1 cellular context compared by ENCODE assay signal in the genomic region with DNA sequence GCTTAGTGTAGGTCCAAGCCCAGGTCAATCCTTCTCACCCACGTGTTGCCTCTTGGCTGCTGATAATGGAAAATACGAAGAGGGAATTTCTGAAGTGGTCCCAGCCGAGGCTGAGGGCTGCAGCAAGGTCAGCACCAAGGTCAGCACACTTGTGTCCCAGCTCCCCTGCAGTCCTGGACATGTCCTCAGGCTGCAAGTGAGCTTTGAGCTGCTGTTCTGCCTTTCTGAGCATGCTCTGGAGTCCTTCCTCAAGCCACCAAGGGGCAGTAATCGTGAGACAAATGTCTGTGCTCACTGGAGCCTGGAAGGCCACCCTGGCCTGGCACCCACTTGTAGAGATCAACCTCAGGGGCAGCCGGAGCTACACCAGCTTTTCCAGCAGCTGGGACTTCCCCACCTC.
TF ChIP-seq lines count a peak whose summit lies in the region.

No MANE protein-coding gene starts in this region.

TF ChIP-seq in SK-N-SH treated with all-trans-retinoic acid at 6 μM for 48 hours, 23 proteins besides CTCF, POLR2A, EP300 and RAD21 (continued from another document):
- TF ChIP-seq, protein P1, sequence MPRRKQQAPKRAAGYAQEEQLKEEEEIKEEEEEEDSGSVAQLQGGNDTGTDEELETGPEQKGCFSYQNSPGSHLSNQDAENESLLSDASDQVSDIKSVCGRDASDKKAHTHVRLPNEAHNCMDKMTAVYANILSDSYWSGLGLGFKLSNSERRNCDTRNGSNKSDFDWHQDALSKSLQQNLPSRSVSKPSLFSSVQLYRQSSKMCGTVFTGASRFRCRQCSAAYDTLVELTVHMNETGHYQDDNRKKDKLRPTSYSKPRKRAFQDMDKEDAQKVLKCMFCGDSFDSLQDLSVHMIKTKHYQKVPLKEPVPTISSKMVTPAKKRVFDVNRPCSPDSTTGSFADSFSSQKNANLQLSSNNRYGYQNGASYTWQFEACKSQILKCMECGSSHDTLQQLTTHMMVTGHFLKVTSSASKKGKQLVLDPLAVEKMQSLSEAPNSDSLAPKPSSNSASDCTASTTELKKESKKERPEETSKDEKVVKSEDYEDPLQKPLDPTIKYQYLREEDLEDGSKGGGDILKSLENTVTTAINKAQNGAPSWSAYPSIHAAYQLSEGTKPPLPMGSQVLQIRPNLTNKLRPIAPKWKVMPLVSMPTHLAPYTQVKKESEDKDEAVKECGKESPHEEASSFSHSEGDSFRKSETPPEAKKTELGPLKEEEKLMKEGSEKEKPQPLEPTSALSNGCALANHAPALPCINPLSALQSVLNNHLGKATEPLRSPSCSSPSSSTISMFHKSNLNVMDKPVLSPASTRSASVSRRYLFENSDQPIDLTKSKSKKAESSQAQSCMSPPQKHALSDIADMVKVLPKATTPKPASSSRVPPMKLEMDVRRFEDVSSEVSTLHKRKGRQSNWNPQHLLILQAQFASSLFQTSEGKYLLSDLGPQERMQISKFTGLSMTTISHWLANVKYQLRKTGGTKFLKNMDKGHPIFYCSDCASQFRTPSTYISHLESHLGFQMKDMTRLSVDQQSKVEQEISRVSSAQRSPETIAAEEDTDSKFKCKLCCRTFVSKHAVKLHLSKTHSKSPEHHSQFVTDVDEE (CRISPR knock-in tag; IDR thresholded peaks at IDR 0.05): no peak
- no peak for TF ChIP-seq ZFP30 (CRISPR knock-in tag; IDR thresholded peaks at IDR 0.05)
TF ChIP-seq in SK-N-SH treated with all-trans-retinoic acid at 6 μM for 48 hours: peak in this region for 0.
